ENCODE assay signal across 29 cellular contexts in the genomic region with DNA sequence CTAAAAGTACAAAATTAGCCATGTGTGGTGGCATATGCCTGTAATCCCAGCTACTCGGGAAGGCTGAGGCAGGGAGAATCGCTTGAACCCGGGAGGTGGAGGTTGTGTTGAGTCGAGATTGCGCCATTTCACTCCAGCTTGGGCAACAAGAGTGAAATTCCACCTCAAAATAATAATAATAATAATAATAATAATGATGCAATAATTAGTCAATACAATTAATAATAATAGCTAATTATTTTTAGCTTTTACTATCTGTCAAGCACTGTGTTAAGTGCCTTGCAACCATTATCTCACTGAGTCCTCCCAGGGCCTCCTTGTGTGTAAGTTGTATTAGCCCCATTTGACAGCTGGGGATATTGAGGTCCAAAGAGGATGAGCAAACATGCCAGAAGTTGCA. TPM values are rescaled to one million over a fixed set of nuclear protein-coding genes. Genes with fewer than 3 reads are reported as not detected.
"Had no signal": no experiment of that assay in that cellular context is flagged by ENCODE, and none has a peak within 500 bp of the region (broad histone marks: within the 10 kb centered on the region; RNA-seq: fewer than 3 reads in every experiment).

No MANE protein-coding gene starts in this region.

- H3K36me3 ChIP-seq: stomach, suprapubic skin, thoracic aorta, thyroid gland, tibial artery, tibial nerve, transverse colon, upper lobe of left lung, upper lobe of right lung, uterus, vagina had no signal

- H3K9me3 ChIP-seq: suprapubic skin, testis, thoracic aorta, thyroid gland, tibial artery, transverse colon, upper lobe of right lung, uterus had no signal

- ATAC-seq: stimulated activated effector memory CD8-positive, alpha-beta T cell treated with anti-CD3 and anti-CD28 coated beads, Interleukin-12 subunit alpha, Interleukin-12 subunit beta, amount 100 ng/mL, for 72 hours; stimulated activated memory B cell treated with anti-CD40 and anti-IgM and Interleukin-4, amounts not matched to agents 10 μg/mL and 1 μg/mL and 100 μg/mL, for 72 hours; stimulated activated naive B cell treated with anti-CD40 and anti-IgM and Interleukin-4, amounts not matched to agents 10 μg/mL and 1 μg/mL and 100 μg/mL, for 72 hours; stimulated activated naive CD8-positive, alpha-beta T cell treated with anti-CD3 and anti-CD28 coated beads, Interleukin-15, amount 100 ng/mL, for 72 hours; stimulated activated naive CD8-positive, alpha-beta T cell treated with anti-CD3 and anti-CD28 coated beads, Interleukin-15, Interleukin-2, amounts not matched to agents 100 U/mL and 50 U/mL, for 24 hours; upper lobe of right lung had no signal

- H3K27ac Mint-ChIP-seq: stimulated activated effector memory CD8-positive, alpha-beta T cell treated with anti-CD3 and anti-CD28 coated beads, Interleukin-12 subunit alpha, Interleukin-12 subunit beta, amount 100 ng/mL, for 72 hours; stimulated activated memory B cell treated with anti-CD40 and anti-IgM and Interleukin-4, amounts not matched to agents 10 μg/mL and 1 μg/mL and 100 μg/mL, for 72 hours; stimulated activated naive B cell treated with anti-CD40 and anti-IgM and Interleukin-4, amounts not matched to agents 10 μg/mL and 1 μg/mL and 100 μg/mL, for 72 hours; stimulated activated naive CD8-positive, alpha-beta T cell treated with anti-CD3 and anti-CD28 coated beads, Interleukin-15, amount 100 ng/mL, for 72 hours; stimulated activated naive CD8-positive, alpha-beta T cell treated with anti-CD3 and anti-CD28 coated beads, Interleukin-15, Interleukin-2, amounts not matched to agents 100 ng/mL and 50 ng/mL, for 24 hours; type B pancreatic cell had no signal

- DNase-seq: stimulated activated CD4-positive, alpha-beta T cell treated with anti-CD3 and anti-CD28 coated beads, Interleukin-2, amount 100 ng/mL, for 48 hours; stimulated activated CD4-positive, alpha-beta T cell treated with anti-CD3 and anti-CD28 coated beads, Interleukin-4, amount 100 ng/mL, for 1 hour; stimulated activated CD4-positive, alpha-beta T cell treated with anti-CD3 and anti-CD28 coated beads, Interleukin-4, amount 100 ng/mL, for 24 hours; stimulated activated CD4-positive, alpha-beta T cell treated with anti-CD3 and anti-CD28 coated beads, Interleukin-4, amount 100 ng/mL, for 4 hours; stimulated activated CD8-positive, alpha-beta memory T cell treated with anti-CD3 and anti-CD28 coated beads, Interleukin-4, amount 100 ng/mL, for 48 hours; stimulated activated naive B cell treated with anti-CD40 and anti-IgM and Interleukin-4, amounts not matched to agents 10 μg/mL and 1 μg/mL and 100 μg/mL, for 72 hours; stimulated activated naive CD4-positive, alpha-beta T cell; stimulated activated naive CD4-positive, alpha-beta T cell treated with Interleukin-2 at 50 U/mL for 16 hours; stimulated activated naive CD8-positive, alpha-beta T cell treated with anti-CD3 and anti-CD28 coated beads, Interleukin-15, amount 100 ng/mL, for 72 hours; stimulated activated naive CD8-positive, alpha-beta T cell treated with anti-CD3 and anti-CD28 coated beads, Interleukin-15, Interleukin-2, amounts not matched to agents 100 U/mL and 50 U/mL, for 24 hours; stomach; substantia nigra; testis; thyroid gland; tibial artery; transverse colon; trophoblast cell; upper lobe of left lung; upper lobe of right lung; uterus had no signal

- H3K4me1 ChIP-seq: stomach, suprapubic skin, testis, thyroid gland, tibial artery, tibial nerve, transverse colon, upper lobe of left lung, upper lobe of right lung, uterus, vagina had no signal

- H3K27me3 Mint-ChIP-seq: type B pancreatic cell had no signal

- H3K27me3 ChIP-seq: suprapubic skin, testis, thyroid gland, tibial artery, tibial nerve, transverse colon, upper lobe of left lung, upper lobe of right lung, uterus, vagina had no signal

- H3K4me3 Mint-ChIP-seq: stimulated activated effector memory CD8-positive, alpha-beta T cell treated with anti-CD3 and anti-CD28 coated beads, Interleukin-12 subunit alpha, Interleukin-12 subunit beta, amount 100 ng/mL, for 72 hours; stimulated activated memory B cell treated with anti-CD40 and anti-IgM and Interleukin-4, amounts not matched to agents 10 μg/mL and 1 μg/mL and 100 μg/mL, for 72 hours; stimulated activated naive B cell treated with anti-CD40 and anti-IgM and Interleukin-4, amounts not matched to agents 10 μg/mL and 1 μg/mL and 100 μg/mL, for 72 hours; stimulated activated naive CD8-positive, alpha-beta T cell treated with anti-CD3 and anti-CD28 coated beads, Interleukin-15, amount 100 ng/mL, for 72 hours; stimulated activated naive CD8-positive, alpha-beta T cell treated with anti-CD3 and anti-CD28 coated beads, Interleukin-15, Interleukin-2, amounts not matched to agents 100 ng/mL and 50 ng/mL, for 24 hours; type B pancreatic cell had no signal

- H3K27ac ChIP-seq: stomach, suprapubic skin, testis, thoracic aorta, thyroid gland, tibial artery, tibial nerve, transverse colon, upper lobe of left lung, upper lobe of right lung, uterus, vagina had no signal

- H3K4me3 ChIP-seq: stomach, suprapubic skin, testis, thoracic aorta, thyroid gland, tibial artery, tibial nerve, transverse colon, upper lobe of left lung, upper lobe of right lung, uterus, vagina had no signal

- H3K36me3 Mint-ChIP-seq: stimulated activated effector memory CD8-positive, alpha-beta T cell treated with anti-CD3 and anti-CD28 coated beads, Interleukin-12 subunit alpha, Interleukin-12 subunit beta, amount 100 ng/mL, for 72 hours; stimulated activated memory B cell treated with anti-CD40 and anti-IgM and Interleukin-4, amounts not matched to agents 10 μg/mL and 1 μg/mL and 100 μg/mL, for 72 hours; type B pancreatic cell had no signal

- H3K4me1 Mint-ChIP-seq: stimulated activated effector memory CD8-positive, alpha-beta T cell treated with anti-CD3 and anti-CD28 coated beads, Interleukin-12 subunit alpha, Interleukin-12 subunit beta, amount 100 ng/mL, for 72 hours; stimulated activated memory B cell treated with anti-CD40 and anti-IgM and Interleukin-4, amounts not matched to agents 10 μg/mL and 1 μg/mL and 100 μg/mL, for 72 hours; stimulated activated naive B cell treated with anti-CD40 and anti-IgM and Interleukin-4, amounts not matched to agents 10 μg/mL and 1 μg/mL and 100 μg/mL, for 72 hours; stimulated activated naive CD8-positive, alpha-beta T cell treated with anti-CD3 and anti-CD28 coated beads, Interleukin-15, amount 100 ng/mL, for 72 hours had no signal

- H3K9me3 Mint-ChIP-seq: stimulated activated effector memory CD8-positive, alpha-beta T cell treated with anti-CD3 and anti-CD28 coated beads, Interleukin-12 subunit alpha, Interleukin-12 subunit beta, amount 100 ng/mL, for 72 hours had no signal

RNA-seq across cellular contexts. Expression of gene HS3ST3A1, which starts 14.3 kb away (rescaled TPM):
- total RNA-seq: ureter had no signal
